In the genomic region with DNA sequence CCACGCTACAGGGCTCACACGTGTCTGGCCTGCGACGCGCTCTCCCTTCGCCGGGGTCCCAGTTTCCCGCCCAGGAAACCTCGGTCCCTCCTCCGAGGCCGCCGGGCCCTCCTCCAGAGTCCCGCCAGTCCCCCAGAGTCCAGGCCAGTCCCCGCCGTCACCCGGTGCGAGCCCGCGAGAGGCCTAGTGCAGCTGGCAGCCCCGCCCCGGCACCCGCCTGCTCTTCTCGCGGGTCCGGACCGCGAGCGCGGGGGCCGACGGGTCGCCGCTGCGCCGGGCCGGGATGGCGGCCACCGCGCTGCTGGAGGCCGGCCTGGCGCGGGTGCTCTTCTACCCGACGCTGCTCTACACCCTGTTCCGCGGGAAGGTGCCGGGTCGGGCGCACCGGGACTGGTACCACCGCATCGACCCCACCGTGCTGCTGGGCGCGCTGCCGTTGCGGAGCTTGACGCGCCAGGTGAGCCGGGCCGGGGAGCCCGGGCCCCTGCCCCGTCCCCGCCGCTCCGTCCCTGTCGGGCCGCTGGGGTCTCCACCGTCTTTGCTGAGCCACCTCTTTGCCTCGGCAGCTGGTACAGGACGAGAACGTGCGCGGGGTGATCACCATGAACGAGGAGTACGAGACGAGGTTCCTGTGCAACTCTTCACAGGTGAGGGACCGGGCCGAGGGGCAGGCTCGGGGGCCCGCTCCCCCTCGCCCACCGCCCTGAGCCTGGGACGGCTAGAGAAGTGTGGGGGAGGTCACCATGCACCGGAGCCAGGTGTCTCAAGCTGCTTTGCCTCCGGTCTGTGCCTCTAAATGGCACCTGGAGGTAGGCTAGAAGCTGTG, we compare ENCODE assay signal across 1 cellular context.
TF ChIP-seq lines count a peak whose summit lies in the region.

A gene with protein sequence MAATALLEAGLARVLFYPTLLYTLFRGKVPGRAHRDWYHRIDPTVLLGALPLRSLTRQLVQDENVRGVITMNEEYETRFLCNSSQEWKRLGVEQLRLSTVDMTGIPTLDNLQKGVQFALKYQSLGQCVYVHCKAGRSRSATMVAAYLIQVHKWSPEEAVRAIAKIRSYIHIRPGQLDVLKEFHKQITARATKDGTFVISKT (plus strand): TSS at position 260 of the 826 bp plus-strand sequence. CDS start 24 bp downstream, at position 284.

TF ChIP-seq in K562, 482 proteins besides CTCF, POLR2A, EP300 and RAD21 (continued from another document and continues in another):
- TF ChIP-seq, protein P1, sequence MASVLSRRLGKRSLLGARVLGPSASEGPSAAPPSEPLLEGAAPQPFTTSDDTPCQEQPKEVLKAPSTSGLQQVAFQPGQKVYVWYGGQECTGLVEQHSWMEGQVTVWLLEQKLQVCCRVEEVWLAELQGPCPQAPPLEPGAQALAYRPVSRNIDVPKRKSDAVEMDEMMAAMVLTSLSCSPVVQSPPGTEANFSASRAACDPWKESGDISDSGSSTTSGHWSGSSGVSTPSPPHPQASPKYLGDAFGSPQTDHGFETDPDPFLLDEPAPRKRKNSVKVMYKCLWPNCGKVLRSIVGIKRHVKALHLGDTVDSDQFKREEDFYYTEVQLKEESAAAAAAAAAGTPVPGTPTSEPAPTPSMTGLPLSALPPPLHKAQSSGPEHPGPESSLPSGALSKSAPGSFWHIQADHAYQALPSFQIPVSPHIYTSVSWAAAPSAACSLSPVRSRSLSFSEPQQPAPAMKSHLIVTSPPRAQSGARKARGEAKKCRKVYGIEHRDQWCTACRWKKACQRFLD (CRISPR knock-in tag; IDR thresholded peaks at IDR 0.05): peak; percentile 47; the same call in 1 of the 2 replicates
- TF ChIP-seq CC2D1A (IDR thresholded peaks at IDR 0.05) (0 out of 2 replicates have a peak, but pooled peaks have one; percentile 58), CBFA2T3 (IDR thresholded peaks at IDR 0.05) (no peak), STAG1 (CRISPR knock-in tag; IDR thresholded peaks at IDR 0.05; ENCODE audit: borderline replicate concordance) (0 out of 2 replicates have a peak, but pooled peaks have one; percentile 11), ARID2 (IDR thresholded peaks at IDR 0.05) (no peak), TCF3 (CRISPR knock-in tag; IDR thresholded peaks at IDR 0.05) (no peak), JUNB (CRISPR knock-in tag; conservative IDR thresholded peaks at IDR 0.05) (no peak), L3MBTL2 (IDR thresholded peaks at IDR 0.05) (peak; percentile 97), SMAD3 (CRISPR knock-in tag; conservative IDR thresholded peaks at IDR 0.05) (no peak), TOE1 (IDR thresholded peaks at IDR 0.05; ENCODE audit: borderline replicate concordance) (0 out of 2 replicates have a peak, but pooled peaks have one; percentile 19), TOE1 (CRISPR knock-in tag; IDR thresholded peaks at IDR 0.05; ENCODE audit: borderline replicate concordance, low read depth) (no peak), TBL1XR1 (IDR thresholded peaks at IDR 0.05; ENCODE audit: low read length in 2 of 2) (no peak), MYNN (IDR thresholded peaks at IDR 0.05) (no peak), MYNN (CRISPR knock-in tag; IDR thresholded peaks at IDR 0.05) (peak; percentile 17; the same call in 1 of the 2 replicates), ETS2 (tag; IDR thresholded peaks at IDR 0.05; ENCODE audit: borderline replicate concordance, poor library complexity, severe bottlenecking) (peak; percentile 12), PPARD (CRISPR knock-in tag; IDR thresholded peaks at IDR 0.05) (no peak), PHTF2 (CRISPR knock-in tag; IDR thresholded peaks at IDR 0.05) (no peak), ZNF668 (CRISPR knock-in tag; IDR thresholded peaks at IDR 0.05) (no peak)
- TF ChIP-seq, protein P2, sequence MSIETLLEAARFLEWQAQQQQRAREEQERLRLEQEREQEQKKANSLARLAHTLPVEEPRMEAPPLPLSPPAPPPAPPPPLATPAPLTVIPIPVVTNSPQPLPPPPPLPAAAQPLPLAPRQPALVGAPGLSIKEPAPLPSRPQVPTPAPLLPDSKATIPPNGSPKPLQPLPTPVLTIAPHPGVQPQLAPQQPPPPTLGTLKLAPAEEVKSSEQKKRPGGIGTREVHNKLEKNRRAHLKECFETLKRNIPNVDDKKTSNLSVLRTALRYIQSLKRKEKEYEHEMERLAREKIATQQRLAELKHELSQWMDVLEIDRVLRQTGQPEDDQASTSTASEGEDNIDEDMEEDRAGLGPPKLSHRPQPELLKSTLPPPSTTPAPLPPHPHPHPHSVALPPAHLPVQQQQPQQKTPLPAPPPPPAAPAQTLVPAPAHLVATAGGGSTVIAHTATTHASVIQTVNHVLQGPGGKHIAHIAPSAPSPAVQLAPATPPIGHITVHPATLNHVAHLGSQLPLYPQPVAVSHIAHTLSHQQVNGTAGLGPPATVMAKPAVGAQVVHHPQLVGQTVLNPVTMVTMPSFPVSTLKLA (conservative IDR thresholded peaks at IDR 0.05): peak in 1 of 2 experiments; percentile 67; a peak in 1 of 4 replicates
- TF ChIP-seq, protein P3, sequence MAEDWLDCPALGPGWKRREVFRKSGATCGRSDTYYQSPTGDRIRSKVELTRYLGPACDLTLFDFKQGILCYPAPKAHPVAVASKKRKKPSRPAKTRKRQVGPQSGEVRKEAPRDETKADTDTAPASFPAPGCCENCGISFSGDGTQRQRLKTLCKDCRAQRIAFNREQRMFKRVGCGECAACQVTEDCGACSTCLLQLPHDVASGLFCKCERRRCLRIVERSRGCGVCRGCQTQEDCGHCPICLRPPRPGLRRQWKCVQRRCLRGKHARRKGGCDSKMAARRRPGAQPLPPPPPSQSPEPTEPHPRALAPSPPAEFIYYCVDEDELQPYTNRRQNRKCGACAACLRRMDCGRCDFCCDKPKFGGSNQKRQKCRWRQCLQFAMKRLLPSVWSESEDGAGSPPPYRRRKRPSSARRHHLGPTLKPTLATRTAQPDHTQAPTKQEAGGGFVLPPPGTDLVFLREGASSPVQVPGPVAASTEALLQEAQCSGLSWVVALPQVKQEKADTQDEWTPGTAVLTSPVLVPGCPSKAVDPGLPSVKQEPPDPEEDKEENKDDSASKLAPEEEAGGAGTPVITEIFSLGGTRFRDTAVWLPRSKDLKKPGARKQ (CRISPR knock-in tag; IDR thresholded peaks at IDR 0.05): no peak
- TF ChIP-seq, protein P4, sequence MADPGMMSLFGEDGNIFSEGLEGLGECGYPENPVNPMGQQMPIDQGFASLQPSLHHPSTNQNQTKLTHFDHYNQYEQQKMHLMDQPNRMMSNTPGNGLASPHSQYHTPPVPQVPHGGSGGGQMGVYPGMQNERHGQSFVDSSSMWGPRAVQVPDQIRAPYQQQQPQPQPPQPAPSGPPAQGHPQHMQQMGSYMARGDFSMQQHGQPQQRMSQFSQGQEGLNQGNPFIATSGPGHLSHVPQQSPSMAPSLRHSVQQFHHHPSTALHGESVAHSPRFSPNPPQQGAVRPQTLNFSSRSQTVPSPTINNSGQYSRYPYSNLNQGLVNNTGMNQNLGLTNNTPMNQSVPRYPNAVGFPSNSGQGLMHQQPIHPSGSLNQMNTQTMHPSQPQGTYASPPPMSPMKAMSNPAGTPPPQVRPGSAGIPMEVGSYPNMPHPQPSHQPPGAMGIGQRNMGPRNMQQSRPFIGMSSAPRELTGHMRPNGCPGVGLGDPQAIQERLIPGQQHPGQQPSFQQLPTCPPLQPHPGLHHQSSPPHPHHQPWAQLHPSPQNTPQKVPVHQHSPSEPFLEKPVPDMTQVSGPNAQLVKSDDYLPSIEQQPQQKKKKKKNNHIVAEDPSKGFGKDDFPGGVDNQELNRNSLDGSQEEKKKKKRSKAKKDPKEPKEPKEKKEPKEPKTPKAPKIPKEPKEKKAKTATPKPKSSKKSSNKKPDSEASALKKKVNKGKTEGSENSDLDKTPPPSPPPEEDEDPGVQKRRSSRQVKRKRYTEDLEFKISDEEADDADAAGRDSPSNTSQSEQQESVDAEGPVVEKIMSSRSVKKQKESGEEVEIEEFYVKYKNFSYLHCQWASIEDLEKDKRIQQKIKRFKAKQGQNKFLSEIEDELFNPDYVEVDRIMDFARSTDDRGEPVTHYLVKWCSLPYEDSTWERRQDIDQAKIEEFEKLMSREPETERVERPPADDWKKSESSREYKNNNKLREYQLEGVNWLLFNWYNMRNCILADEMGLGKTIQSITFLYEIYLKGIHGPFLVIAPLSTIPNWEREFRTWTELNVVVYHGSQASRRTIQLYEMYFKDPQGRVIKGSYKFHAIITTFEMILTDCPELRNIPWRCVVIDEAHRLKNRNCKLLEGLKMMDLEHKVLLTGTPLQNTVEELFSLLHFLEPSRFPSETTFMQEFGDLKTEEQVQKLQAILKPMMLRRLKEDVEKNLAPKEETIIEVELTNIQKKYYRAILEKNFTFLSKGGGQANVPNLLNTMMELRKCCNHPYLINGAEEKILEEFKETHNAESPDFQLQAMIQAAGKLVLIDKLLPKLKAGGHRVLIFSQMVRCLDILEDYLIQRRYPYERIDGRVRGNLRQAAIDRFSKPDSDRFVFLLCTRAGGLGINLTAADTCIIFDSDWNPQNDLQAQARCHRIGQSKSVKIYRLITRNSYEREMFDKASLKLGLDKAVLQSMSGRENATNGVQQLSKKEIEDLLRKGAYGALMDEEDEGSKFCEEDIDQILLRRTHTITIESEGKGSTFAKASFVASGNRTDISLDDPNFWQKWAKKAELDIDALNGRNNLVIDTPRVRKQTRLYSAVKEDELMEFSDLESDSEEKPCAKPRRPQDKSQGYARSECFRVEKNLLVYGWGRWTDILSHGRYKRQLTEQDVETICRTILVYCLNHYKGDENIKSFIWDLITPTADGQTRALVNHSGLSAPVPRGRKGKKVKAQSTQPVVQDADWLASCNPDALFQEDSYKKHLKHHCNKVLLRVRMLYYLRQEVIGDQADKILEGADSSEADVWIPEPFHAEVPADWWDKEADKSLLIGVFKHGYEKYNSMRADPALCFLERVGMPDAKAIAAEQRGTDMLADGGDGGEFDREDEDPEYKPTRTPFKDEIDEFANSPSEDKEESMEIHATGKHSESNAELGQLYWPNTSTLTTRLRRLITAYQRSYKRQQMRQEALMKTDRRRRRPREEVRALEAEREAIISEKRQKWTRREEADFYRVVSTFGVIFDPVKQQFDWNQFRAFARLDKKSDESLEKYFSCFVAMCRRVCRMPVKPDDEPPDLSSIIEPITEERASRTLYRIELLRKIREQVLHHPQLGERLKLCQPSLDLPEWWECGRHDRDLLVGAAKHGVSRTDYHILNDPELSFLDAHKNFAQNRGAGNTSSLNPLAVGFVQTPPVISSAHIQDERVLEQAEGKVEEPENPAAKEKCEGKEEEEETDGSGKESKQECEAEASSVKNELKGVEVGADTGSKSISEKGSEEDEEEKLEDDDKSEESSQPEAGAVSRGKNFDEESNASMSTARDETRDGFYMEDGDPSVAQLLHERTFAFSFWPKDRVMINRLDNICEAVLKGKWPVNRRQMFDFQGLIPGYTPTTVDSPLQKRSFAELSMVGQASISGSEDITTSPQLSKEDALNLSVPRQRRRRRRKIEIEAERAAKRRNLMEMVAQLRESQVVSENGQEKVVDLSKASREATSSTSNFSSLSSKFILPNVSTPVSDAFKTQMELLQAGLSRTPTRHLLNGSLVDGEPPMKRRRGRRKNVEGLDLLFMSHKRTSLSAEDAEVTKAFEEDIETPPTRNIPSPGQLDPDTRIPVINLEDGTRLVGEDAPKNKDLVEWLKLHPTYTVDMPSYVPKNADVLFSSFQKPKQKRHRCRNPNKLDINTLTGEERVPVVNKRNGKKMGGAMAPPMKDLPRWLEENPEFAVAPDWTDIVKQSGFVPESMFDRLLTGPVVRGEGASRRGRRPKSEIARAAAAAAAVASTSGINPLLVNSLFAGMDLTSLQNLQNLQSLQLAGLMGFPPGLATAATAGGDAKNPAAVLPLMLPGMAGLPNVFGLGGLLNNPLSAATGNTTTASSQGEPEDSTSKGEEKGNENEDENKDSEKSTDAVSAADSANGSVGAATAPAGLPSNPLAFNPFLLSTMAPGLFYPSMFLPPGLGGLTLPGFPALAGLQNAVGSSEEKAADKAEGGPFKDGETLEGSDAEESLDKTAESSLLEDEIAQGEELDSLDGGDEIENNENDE (IDR thresholded peaks at IDR 0.05; ENCODE audit: low read depth, low read length): no peak
- TF ChIP-seq, protein P5, sequence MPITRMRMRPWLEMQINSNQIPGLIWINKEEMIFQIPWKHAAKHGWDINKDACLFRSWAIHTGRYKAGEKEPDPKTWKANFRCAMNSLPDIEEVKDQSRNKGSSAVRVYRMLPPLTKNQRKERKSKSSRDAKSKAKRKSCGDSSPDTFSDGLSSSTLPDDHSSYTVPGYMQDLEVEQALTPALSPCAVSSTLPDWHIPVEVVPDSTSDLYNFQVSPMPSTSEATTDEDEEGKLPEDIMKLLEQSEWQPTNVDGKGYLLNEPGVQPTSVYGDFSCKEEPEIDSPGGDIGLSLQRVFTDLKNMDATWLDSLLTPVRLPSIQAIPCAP (CRISPR knock-in tag; IDR thresholded peaks at IDR 0.05; ENCODE audit: borderline replicate concordance): no peak
- TF ChIP-seq, protein P6, sequence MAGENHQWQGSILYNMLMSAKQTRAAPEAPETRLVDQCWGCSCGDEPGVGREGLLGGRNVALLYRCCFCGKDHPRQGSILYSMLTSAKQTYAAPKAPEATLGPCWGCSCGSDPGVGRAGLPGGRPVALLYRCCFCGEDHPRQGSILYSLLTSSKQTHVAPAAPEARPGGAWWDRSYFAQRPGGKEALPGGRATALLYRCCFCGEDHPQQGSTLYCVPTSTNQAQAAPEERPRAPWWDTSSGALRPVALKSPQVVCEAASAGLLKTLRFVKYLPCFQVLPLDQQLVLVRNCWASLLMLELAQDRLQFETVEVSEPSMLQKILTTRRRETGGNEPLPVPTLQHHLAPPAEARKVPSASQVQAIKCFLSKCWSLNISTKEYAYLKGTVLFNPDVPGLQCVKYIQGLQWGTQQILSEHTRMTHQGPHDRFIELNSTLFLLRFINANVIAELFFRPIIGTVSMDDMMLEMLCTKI (IDR thresholded peaks at IDR 0.05; ENCODE audit: partially characterized antibody): no peak
- TF ChIP-seq, protein P7, sequence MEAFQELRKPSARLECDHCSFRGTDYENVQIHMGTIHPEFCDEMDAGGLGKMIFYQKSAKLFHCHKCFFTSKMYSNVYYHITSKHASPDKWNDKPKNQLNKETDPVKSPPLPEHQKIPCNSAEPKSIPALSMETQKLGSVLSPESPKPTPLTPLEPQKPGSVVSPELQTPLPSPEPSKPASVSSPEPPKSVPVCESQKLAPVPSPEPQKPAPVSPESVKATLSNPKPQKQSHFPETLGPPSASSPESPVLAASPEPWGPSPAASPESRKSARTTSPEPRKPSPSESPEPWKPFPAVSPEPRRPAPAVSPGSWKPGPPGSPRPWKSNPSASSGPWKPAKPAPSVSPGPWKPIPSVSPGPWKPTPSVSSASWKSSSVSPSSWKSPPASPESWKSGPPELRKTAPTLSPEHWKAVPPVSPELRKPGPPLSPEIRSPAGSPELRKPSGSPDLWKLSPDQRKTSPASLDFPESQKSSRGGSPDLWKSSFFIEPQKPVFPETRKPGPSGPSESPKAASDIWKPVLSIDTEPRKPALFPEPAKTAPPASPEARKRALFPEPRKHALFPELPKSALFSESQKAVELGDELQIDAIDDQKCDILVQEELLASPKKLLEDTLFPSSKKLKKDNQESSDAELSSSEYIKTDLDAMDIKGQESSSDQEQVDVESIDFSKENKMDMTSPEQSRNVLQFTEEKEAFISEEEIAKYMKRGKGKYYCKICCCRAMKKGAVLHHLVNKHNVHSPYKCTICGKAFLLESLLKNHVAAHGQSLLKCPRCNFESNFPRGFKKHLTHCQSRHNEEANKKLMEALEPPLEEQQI (IDR thresholded peaks at IDR 0.05): no peak
